ENCODE assay signal across 17 cellular contexts in the genomic region with DNA sequence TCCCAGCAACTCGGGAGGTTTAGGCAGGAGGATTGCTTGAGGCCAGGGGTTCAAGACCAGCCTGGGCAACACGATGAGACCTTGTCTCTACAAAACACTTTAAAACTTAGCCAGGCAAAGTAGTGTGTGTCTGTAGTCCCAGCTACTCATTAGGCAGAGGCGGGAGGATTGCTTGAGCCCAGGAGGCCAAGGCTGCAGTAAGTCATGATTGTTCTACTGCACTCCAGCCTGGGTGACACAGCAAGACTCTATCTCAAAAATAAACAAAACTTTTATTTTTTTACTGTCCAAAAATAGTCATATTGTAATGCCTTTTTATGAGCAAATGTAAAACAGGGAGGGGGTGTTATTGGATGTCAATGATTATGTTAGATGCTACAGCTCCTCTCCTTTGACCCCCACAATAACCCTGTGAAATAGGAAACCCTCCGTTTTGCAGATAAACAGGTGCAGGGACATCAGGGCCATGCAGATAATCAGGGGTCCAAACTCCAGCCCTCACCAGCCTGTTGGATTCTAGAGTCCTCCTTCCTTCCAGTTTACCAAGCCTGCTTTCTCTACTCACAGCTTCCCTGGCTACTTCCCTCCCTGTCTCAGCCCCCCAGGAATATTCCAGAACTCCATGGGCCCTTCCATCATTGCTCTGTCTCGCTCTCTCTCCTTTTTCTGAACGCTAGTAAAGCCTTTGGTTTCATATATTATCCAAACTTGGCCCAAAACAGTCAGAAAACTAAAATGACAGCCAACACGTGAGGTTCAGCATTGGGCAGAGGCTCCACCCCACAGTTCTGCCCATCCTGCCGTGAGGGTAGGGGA.
"Had no signal": no experiment of that assay in that cellular context is flagged by ENCODE, and none has a peak within 500 bp of the region (broad histone marks: within the 10 kb centered on the region; RNA-seq: fewer than 3 reads in every experiment).

No MANE protein-coding gene starts in this region.

- H3K9me3 Mint-ChIP-seq: central memory CD8-positive, alpha-beta T cell; type B pancreatic cell had no signal

- H3K27ac ChIP-seq: SK-N-MC, skin epidermis, VCaP had no signal

- H3K36me3 Mint-ChIP-seq: naive B cell, type B pancreatic cell had no signal

- H3K4me3 ChIP-seq: SK-N-MC, skin epidermis had no signal

- H3K4me3 Mint-ChIP-seq: central memory CD8-positive, alpha-beta T cell; naive B cell; type B pancreatic cell had no signal

- ATAC-seq: left lobe of liver had no signal

- H3K4me1 Mint-ChIP-seq: central memory CD8-positive, alpha-beta T cell; naive B cell had no signal

- H3K27ac Mint-ChIP-seq: naive B cell, type B pancreatic cell had no signal

- DNase-seq: activated CD4-positive, alpha-beta T cell treated with anti-CD3 and anti-CD28 coated beads for 1 hour; activated CD4-positive, alpha-beta T cell treated with anti-CD3 and anti-CD28 coated beads, Interleukin-2, amount 50 U/mL, for 4 hours; activated naive CD4-positive, alpha-beta T cell; activated T-cell treated with anti-CD3 and anti-CD28 coated beads for 4 hours; effector CD8-positive, alpha-beta T cell; hippocampal formation; mammary epithelial cell; naive B cell; stimulated activated CD4-positive, alpha-beta T cell treated with anti-CD3 and anti-CD28 coated beads, Interleukin-4, amount 100 ng/mL, for 24 hours; stimulated activated naive CD4-positive, alpha-beta T cell treated with Interleukin-2 at 50 U/mL for 16 hours; T-helper 1 cell had no signal
